Comparison of ENCODE assay signal across 13 cellular contexts in the genomic region with DNA sequence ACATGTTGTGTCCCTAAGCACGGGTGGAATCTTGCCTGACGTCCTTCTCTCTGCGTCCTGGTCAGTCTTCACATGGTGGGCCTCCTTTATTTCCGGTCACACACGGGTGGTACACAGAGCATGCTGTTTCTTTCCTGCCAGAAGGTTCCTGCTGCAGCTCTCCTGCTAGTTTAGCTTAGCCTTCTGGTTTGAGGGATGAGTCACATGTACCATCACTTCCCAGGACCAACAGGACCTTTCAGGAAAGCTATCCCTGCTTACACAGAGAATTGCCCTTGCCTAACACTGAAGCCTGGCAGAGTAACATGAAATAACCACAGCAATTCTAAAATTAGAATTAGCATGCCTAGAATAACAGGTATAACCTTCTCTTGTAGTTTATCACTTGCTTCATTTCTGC. TPM values are rescaled to one million over a fixed set of nuclear protein-coding genes. Genes with fewer than 3 reads are reported as not detected.
"Had no signal": no experiment of that assay in that cellular context is flagged by ENCODE, and none has a peak within 500 bp of the region (broad histone marks: within the 10 kb centered on the region; RNA-seq: fewer than 3 reads in every experiment).

No MANE protein-coding gene starts in this region.

RNA-seq across cellular contexts. Expression of a gene that starts 8.5 kb away (rescaled TPM):
- total RNA-seq: activated B cell treated with CpG ODN at 0.5 μM for 24 hours; activated CD4-positive, alpha-beta memory T cell treated with anti-CD3 and anti-CD28 coated beads for 36 hours; activated CD4-positive, alpha-beta memory T cell treated with anti-CD3 and anti-CD28 coated beads, Interleukin-2, amount 10 ng/mL, durations not matched to agents 7 days and 5 days; activated CD4-positive, alpha-beta T cell treated with anti-CD3 and anti-CD28 coated beads for 36 hours; activated CD4-positive, alpha-beta T cell treated with anti-CD3 and anti-CD28 coated beads, Interleukin-2, amount 10 ng/mL, durations not matched to agents 24 days and 14 days; T-helper 17 cell; T-helper 2 cell treated with Interferon-gamma antibody and Interleukin-4, amounts not matched to agents 100 ng/mL and 5 ng/mL, for 36 hours; WTC11 had no signal

RNA-seq across cellular contexts. Expression of a gene that starts 45.2 kb away (rescaled TPM):
- total RNA-seq: activated B cell treated with CpG ODN at 0.5 μM for 24 hours; activated CD4-positive, alpha-beta memory T cell treated with anti-CD3 and anti-CD28 coated beads for 36 hours; activated CD4-positive, alpha-beta memory T cell treated with anti-CD3 and anti-CD28 coated beads, Interleukin-2, amount 10 ng/mL, durations not matched to agents 7 days and 5 days; activated CD4-positive, alpha-beta T cell treated with anti-CD3 and anti-CD28 coated beads for 36 hours; activated CD4-positive, alpha-beta T cell treated with anti-CD3 and anti-CD28 coated beads, Interleukin-2, amount 10 ng/mL, durations not matched to agents 24 days and 14 days; activated CD4-positive, alpha-beta T cell treated with anti-CD3 and anti-CD28 coated beads, Interleukin-2, amount 10 ng/mL, durations not matched to agents 7 days and 5 days; activated CD8-positive, alpha-beta memory T cell treated with anti-CD3 and anti-CD28 coated beads for 36 hours; activated CD8-positive, alpha-beta memory T cell treated with anti-CD3 and anti-CD28 coated beads, Interleukin-2, amount 10 ng/mL, durations not matched to agents 7 days and 5 days; activated CD8-positive, alpha-beta T cell treated with anti-CD3 and anti-CD28 coated beads for 36 hours; activated CD8-positive, alpha-beta T cell treated with anti-CD3 and anti-CD28 coated beads, Interleukin-2, amount 10 ng/mL, durations not matched to agents 7 days and 5 days; T-helper 2 cell treated with Interferon-gamma antibody and Interleukin-4, amounts not matched to agents 100 ng/mL and 5 ng/mL, for 36 hours had no signal
